Comparison of ENCODE assay signal across 1 cellular context in genomic region chr10:46525824-46526681, GRCh38.
TF ChIP-seq lines count a peak whose summit lies in the region.

No MANE protein-coding gene starts in this region.

TF ChIP-seq in HEK293, 187 proteins besides CTCF, POLR2A, EP300 and RAD21 (continued from another document and continues in another):
- TF ChIP-seq ZNF416 (tag by site-specific recombination; IDR thresholded peaks at IDR 0.05): no peak
- TF ChIP-seq ZNF311 (tag by site-specific recombination; IDR thresholded peaks at IDR 0.05; ENCODE audit: borderline replicate concordance): peak; percentile 91; the same call in 1 of the 2 replicates
- TF ChIP-seq ZNF664 (tag by site-specific recombination; IDR thresholded peaks at IDR 0.05): no peak
- no peak; the same call in 1 of the 2 replicates for TF ChIP-seq ZNF138 (tag by site-specific recombination; IDR thresholded peaks at IDR 0.05; ENCODE audit: borderline replicate concordance)
- no peak for TF ChIP-seq ZNF184 (tag by site-specific recombination; IDR thresholded peaks at IDR 0.05)
- TF ChIP-seq REST (tag by site-specific recombination; IDR thresholded peaks at IDR 0.05): no peak
- peak; percentile 50; the same call in 1 of the 2 replicates for TF ChIP-seq ZNF133 (tag by site-specific recombination; IDR thresholded peaks at IDR 0.05)
- TF ChIP-seq ZNF112 (tag by site-specific recombination; IDR thresholded peaks at IDR 0.05): no peak
- TF ChIP-seq YY1 (tag by site-specific recombination; IDR thresholded peaks at IDR 0.05): no peak; the same call in 1 of the 2 replicates
- no peak for TF ChIP-seq ZNF10 (tag by site-specific recombination; IDR thresholded peaks at IDR 0.05)
- no peak for TF ChIP-seq MEIS1 (CRISPR knock-in tag; IDR thresholded peaks at IDR 0.05; ENCODE audit: borderline replicate concordance)
- TF ChIP-seq ZNF366 (tag by site-specific recombination; conservative IDR thresholded peaks at IDR 0.05): no peak
- TF ChIP-seq ZBTB6 (tag by site-specific recombination; IDR thresholded peaks at IDR 0.05): no peak; the same call in 1 of the 2 replicates
- TF ChIP-seq KLF17 (tag by site-specific recombination; IDR thresholded peaks at IDR 0.05): no peak
- peak; percentile 99; the same call in 1 of the 2 replicates for TF ChIP-seq ZNF521 (tag by site-specific recombination; IDR thresholded peaks at IDR 0.05)
- no peak for TF ChIP-seq IKZF3 (tag by site-specific recombination; IDR thresholded peaks at IDR 0.05)
- TF ChIP-seq SALL2 (tag by site-specific recombination; IDR thresholded peaks at IDR 0.05; ENCODE audit: borderline replicate concordance): peak; percentile 14; the same call in 1 of the 2 replicates
- TF ChIP-seq MZF1 (tag by site-specific recombination; IDR thresholded peaks at IDR 0.05; ENCODE audit: borderline replicate concordance): no peak
- no peak for TF ChIP-seq ZNF692 (tag by site-specific recombination; IDR thresholded peaks at IDR 0.05)
- TF ChIP-seq INSM2 (tag by site-specific recombination; IDR thresholded peaks at IDR 0.05): no peak
- no peak for TF ChIP-seq ZNF37A (tag by site-specific recombination; IDR thresholded peaks at IDR 0.05)
- TF ChIP-seq ZNF645 (tag by site-specific recombination; IDR thresholded peaks at IDR 0.05): no peak
- TF ChIP-seq ZNF530 (tag by site-specific recombination; IDR thresholded peaks at IDR 0.05; ENCODE audit: low read depth): no peak; the same call in 1 of the 2 replicates
- TF ChIP-seq ZSCAN23 (tag by site-specific recombination; IDR thresholded peaks at IDR 0.05): no peak; the same call in 1 of the 2 replicates
- TF ChIP-seq ZNF558 (tag by site-specific recombination; IDR thresholded peaks at IDR 0.05): no peak
- no peak for TF ChIP-seq ZNF776 (tag by site-specific recombination; IDR thresholded peaks at IDR 0.05; ENCODE audit: borderline replicate concordance)
- no peak for TF ChIP-seq ZNF174 (tag by site-specific recombination; IDR thresholded peaks at IDR 0.05)
- no peak for TF ChIP-seq ZNF433 (tag by site-specific recombination; IDR thresholded peaks at IDR 0.05; ENCODE audit: low read depth)
- no peak; the same call in 1 of the 2 replicates for TF ChIP-seq ZNF121 (tag by site-specific recombination; IDR thresholded peaks at IDR 0.05)
- peak; percentile 79; the same call in 1 of the 2 replicates for TF ChIP-seq ZNF354C (tag by site-specific recombination; IDR thresholded peaks at IDR 0.05; ENCODE audit: borderline replicate concordance, low read depth)
- TF ChIP-seq ZNF394 (tag by site-specific recombination; IDR thresholded peaks at IDR 0.05; ENCODE audit: borderline replicate concordance): no peak
- no peak for TF ChIP-seq ZNF560 (tag by site-specific recombination; IDR thresholded peaks at IDR 0.05; ENCODE audit: borderline replicate concordance)
- TF ChIP-seq SP3 (tag by site-specific recombination; IDR thresholded peaks at IDR 0.05): no peak
- TF ChIP-seq MYNN (tag by site-specific recombination; IDR thresholded peaks at IDR 0.05; ENCODE audit: borderline replicate concordance): no peak; the same call in none of the 2 replicates
- no peak for TF ChIP-seq ZNF561 (tag by site-specific recombination; IDR thresholded peaks at IDR 0.05; ENCODE audit: borderline replicate concordance)
- no peak; the same call in 1 of the 2 replicates for TF ChIP-seq KLF7 (tag by site-specific recombination; IDR thresholded peaks at IDR 0.05; ENCODE audit: borderline replicate concordance)
- TF ChIP-seq ZNF48 (tag by site-specific recombination; IDR thresholded peaks at IDR 0.05): 0 out of 2 replicates have a peak, but pooled peaks have one; percentile 63
- TF ChIP-seq FEZF1 (tag by site-specific recombination; IDR thresholded peaks at IDR 0.05): no peak
- no peak for TF ChIP-seq ZNF629 (tag by site-specific recombination; IDR thresholded peaks at IDR 0.05)
- no peak; the same call in 1 of the 2 replicates for TF ChIP-seq ZNF747 (tag by site-specific recombination; IDR thresholded peaks at IDR 0.05)
- no peak for TF ChIP-seq ZNF449 (tag by site-specific recombination; IDR thresholded peaks at IDR 0.05)
- no peak for TF ChIP-seq ZNF280D (tag by site-specific recombination; IDR thresholded peaks at IDR 0.05)
- no peak for TF ChIP-seq ZNF335 (tag by site-specific recombination; conservative IDR thresholded peaks at IDR 0.05)
- no peak for TF ChIP-seq GFI1B (tag by site-specific recombination; IDR thresholded peaks at IDR 0.05)
- 0 out of 2 replicates have a peak, but pooled peaks have one; percentile 52 for TF ChIP-seq ZNF391 (tag by site-specific recombination; IDR thresholded peaks at IDR 0.05; ENCODE audit: borderline replicate concordance, low read depth)
- 0 out of 2 replicates have a peak, but pooled peaks have one; percentile 28 for TF ChIP-seq ZNF791 (tag by site-specific recombination; IDR thresholded peaks at IDR 0.05)
- TF ChIP-seq ZNF16 (tag by site-specific recombination; IDR thresholded peaks at IDR 0.05; ENCODE audit: low read depth): no peak; the same call in 1 of the 2 replicates
- TF ChIP-seq ZNF837 (tag by site-specific recombination; IDR thresholded peaks at IDR 0.05): peak; percentile 9; the same call in 1 of the 2 replicates
- no peak for TF ChIP-seq TCF7L2 (IDR thresholded peaks at IDR 0.05; ENCODE audit: borderline replicate concordance, low read depth, low read length)
- no peak; the same call in 1 of the 2 replicates for TF ChIP-seq ZBTB49 (tag by site-specific recombination; IDR thresholded peaks at IDR 0.05; ENCODE audit: low read depth)
